ENCODE assay signal across 1 cellular context in genomic region chr13:104759069-104759468, GRCh38.
TF ChIP-seq lines count a peak whose summit lies in the region.

No MANE protein-coding gene starts in this region.

TF ChIP-seq in HepG2, 621 proteins besides CTCF, POLR2A, EP300 and RAD21 (continued from another document):
- TF ChIP-seq, protein P1, sequence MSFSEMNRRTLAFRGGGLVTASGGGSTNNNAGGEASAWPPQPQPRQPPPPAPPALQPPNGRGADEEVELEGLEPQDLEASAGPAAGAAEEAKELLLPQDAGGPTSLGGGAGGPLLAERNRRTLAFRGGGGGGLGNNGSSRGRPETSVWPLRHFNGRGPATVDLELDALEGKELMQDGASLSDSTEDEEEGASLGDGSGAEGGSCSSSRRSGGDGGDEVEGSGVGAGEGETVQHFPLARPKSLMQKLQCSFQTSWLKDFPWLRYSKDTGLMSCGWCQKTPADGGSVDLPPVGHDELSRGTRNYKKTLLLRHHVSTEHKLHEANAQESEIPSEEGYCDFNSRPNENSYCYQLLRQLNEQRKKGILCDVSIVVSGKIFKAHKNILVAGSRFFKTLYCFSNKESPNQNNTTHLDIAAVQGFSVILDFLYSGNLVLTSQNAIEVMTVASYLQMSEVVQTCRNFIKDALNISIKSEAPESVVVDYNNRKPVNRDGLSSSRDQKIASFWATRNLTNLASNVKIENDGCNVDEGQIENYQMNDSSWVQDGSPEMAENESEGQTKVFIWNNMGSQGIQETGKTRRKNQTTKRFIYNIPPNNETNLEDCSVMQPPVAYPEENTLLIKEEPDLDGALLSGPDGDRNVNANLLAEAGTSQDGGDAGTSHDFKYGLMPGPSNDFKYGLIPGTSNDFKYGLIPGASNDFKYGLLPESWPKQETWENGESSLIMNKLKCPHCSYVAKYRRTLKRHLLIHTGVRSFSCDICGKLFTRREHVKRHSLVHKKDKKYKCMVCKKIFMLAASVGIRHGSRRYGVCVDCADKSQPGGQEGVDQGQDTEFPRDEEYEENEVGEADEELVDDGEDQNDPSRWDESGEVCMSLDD (CRISPR knock-in tag; IDR thresholded peaks at IDR 0.05; ENCODE audit: borderline replicate concordance): no peak
- peak; percentile 51; the same call in 1 of the 2 replicates for TF ChIP-seq CEBPB (IDR thresholded peaks at IDR 0.05; ENCODE audit: borderline replicate concordance, low read depth, low read length)
- TF ChIP-seq XRCC5 (optimal IDR thresholded peaks at IDR 0.05; ENCODE audit: low read length): no peak
TF ChIP-seq in HepG2: peak in this region for 1.
